In genomic region chr10:62707810-62708209, GRCh38 we compare ENCODE assay signal across 12 cellular contexts.
DNase-seq lines count a peak whose midpoint lies in the region; ATAC-seq and TF ChIP-seq lines count a peak whose summit lies in the region.
"Had no signal": no experiment of that assay in that cellular context is flagged by ENCODE, and none has a peak within 500 bp of the region (broad histone marks: within the 10 kb centered on the region; RNA-seq: fewer than 3 reads in every experiment).

No MANE protein-coding gene starts in this region.

- no peak for TF ChIP-seq CTCF in GM12864 (IDR thresholded peaks at IDR 0.05; ENCODE audit: low read depth, low read length, missing control alignments)

- no peak overlapping the region for H2AFZ ChIP-seq in Karpas-422 (ENCODE audit: low read length)
- H2AFZ ChIP-seq: parathyroid adenoma had no signal

- H3K9me3 ChIP-seq in Karpas-422 (ENCODE audit: low read length) = no peaks in the 10 kb centered on the region
- H3K9me3 ChIP-seq: transverse colon had no signal

- H3K27ac ChIP-seq in Karpas-422 (ENCODE audit: low read length) = no peak overlapping the region
- H3K27ac ChIP-seq: parathyroid adenoma, transverse colon had no signal

- peak; percentile 44 for DNase-seq in GM12864 (ENCODE audit: low read depth)
- DNase-seq in HCEC 1CT = no peak
- DNase-seq in Karpas-422 = no peak
- no peak for DNase-seq in stimulated activated naive CD4-positive, alpha-beta T cell (lab: John Stamatoyannopoulos, UW)
- no peak for DNase-seq in SIG-M5 treated with dmso at 0.1 percent for 504 hours (lab: John Stamatoyannopoulos, UW; ENCODE audit: unreplicated experiment)
- DNase-seq: activated naive CD8-positive, alpha-beta T cell treated with anti-CD3 and anti-CD28 coated beads, Interleukin-2, amount 50 U/mL, for 24 hours; NCI-H446 treated with DMSO at 0.1 percent for 48 hours; transverse colon had no signal

- H4K20me1 ChIP-seq in Karpas-422 (ENCODE audit: insufficient read depth, low read depth, low read length) = no peaks in the 10 kb centered on the region

- no peak overlapping the region; the same call in 1 of the 2 replicates for H3K4me3 ChIP-seq in GM12864 (ENCODE audit: low read depth, low read length)
- no peak overlapping the region for H3K4me3 ChIP-seq in Karpas-422 (ENCODE audit: low read length)
- H3K4me3 ChIP-seq: transverse colon had no signal

- ATAC-seq in GM19351 (IDR thresholded peaks at IDR 0.05; ENCODE audit: unreplicated experiment) (peak; percentile 77), HG02588 (IDR thresholded peaks at IDR 0.05; ENCODE audit: unreplicated experiment) (peak; percentile 81), HG03342 (IDR thresholded peaks at IDR 0.05; ENCODE audit: unreplicated experiment) (peak; percentile 60)
- ATAC-seq: activated naive CD8-positive, alpha-beta T cell treated with anti-CD3 and anti-CD28 coated beads, Interleukin-2, amount 50 U/mL, for 24 hours had no signal

- H3K9ac ChIP-seq in Karpas-422 (ENCODE audit: low read length) = no peak overlapping the region
- H3K9ac ChIP-seq: parathyroid adenoma had no signal

- no peaks in the 10 kb centered on the region for H3K27me3 ChIP-seq in Karpas-422 (ENCODE audit: low read length)
- H3K27me3 ChIP-seq: transverse colon had no signal

- H3K4me1 ChIP-seq in Karpas-422 (ENCODE audit: low read length) = peaks cover 9% of the 10 kb centered on the region
- H3K4me1 ChIP-seq: parathyroid adenoma, transverse colon had no signal

- H3K36me3 ChIP-seq in Karpas-422 (ENCODE audit: insufficient read depth, low read length) = no peaks in the 10 kb centered on the region
- H3K36me3 ChIP-seq: transverse colon had no signal

- H3K4me2 ChIP-seq in Karpas-422 (ENCODE audit: low read depth, low read length, poor library complexity, severe bottlenecking) = no peak overlapping the region

- H3K9me2 ChIP-seq in Karpas-422 (replicated peaks; ENCODE audit: insufficient read depth, low read length) = no peaks in the 10 kb centered on the region

- no peaks in the 10 kb centered on the region for H3K79me2 ChIP-seq in Karpas-422 (ENCODE audit: low read length)
- H3K79me2 ChIP-seq: parathyroid adenoma had no signal
